In genomic region chr17:50867856-50868438, GRCh38 we compare ENCODE assay signal across 9 cellular contexts. TPM values are rescaled to one million over a fixed set of nuclear protein-coding genes. Genes with fewer than 3 reads are reported as not detected.
A peak's percentile ranks its signal among the peaks of the same experiment; 100 is the strongest.
DNase-seq lines count a peak whose midpoint lies in the region; ATAC-seq, FAIRE-seq and TF ChIP-seq lines count a peak whose summit lies in the region.
"Had no signal": no experiment of that assay in that cellular context is flagged by ENCODE, and none has a peak within 500 bp of the region (broad histone marks: within the 10 kb centered on the region; RNA-seq: fewer than 3 reads in every experiment).

No MANE protein-coding gene starts in this region.

- H3K9ac ChIP-seq in kidney (ENCODE audit: low read length in 2 of 2): peak overlapping the region; percentile 95 to 100

- H3K9me3 ChIP-seq in kidney (ENCODE audit: control insufficient read depth in 1 of 2, low read length in 2 of 2): no peaks in the 10 kb centered on the region

- no peaks in the 10 kb centered on the region for H3K9me3 Mint-ChIP-seq in T-helper 2 cell treated with Interferon-gamma antibody and Interleukin-4, amounts not matched to agents 5 μg/mL and 100 μg/mL, for 36 hours
- H3K9me3 Mint-ChIP-seq in activated naive CD8-positive, alpha-beta T cell treated with anti-CD3 and anti-CD28 coated beads, Interleukin-2, amount 10 ng/mL, durations not matched to agents 7 days and 5 days: no peaks in the 10 kb centered on the region

- H3K27me3 Mint-ChIP-seq in T-helper 2 cell treated with Interferon-gamma antibody and Interleukin-4, amounts not matched to agents 5 μg/mL and 100 μg/mL, for 36 hours (ENCODE audit: low read depth): peaks cover 13% of the 10 kb centered on the region
- peaks cover 15% of the 10 kb centered on the region for H3K27me3 Mint-ChIP-seq in activated naive CD8-positive, alpha-beta T cell treated with anti-CD3 and anti-CD28 coated beads, Interleukin-2, amount 10 ng/mL, durations not matched to agents 7 days and 5 days

- ATAC-seq in activated naive CD8-positive, alpha-beta T cell treated with anti-CD3 and anti-CD28 coated beads, Interleukin-2, amount 10 ng/mL, durations not matched to agents 7 days and 5 days (ENCODE audit: low read depth): no peak
- ATAC-seq in GM18498 (IDR thresholded peaks at IDR 0.05; ENCODE audit: unreplicated experiment) (no peak), HG02884 (IDR thresholded peaks at IDR 0.05; ENCODE audit: unreplicated experiment) (no peak), GM18520 (IDR thresholded peaks at IDR 0.05; ENCODE audit: unreplicated experiment) (no peak)

- intact Hi-C loops in kidney (cut with DNase I): no loop called here

- peak overlapping the region; percentile 94 for H3K4me3 Mint-ChIP-seq in T-helper 2 cell treated with Interferon-gamma antibody and Interleukin-4, amounts not matched to agents 5 μg/mL and 100 μg/mL, for 36 hours
- peak overlapping the region; percentile 95 for H3K4me3 Mint-ChIP-seq in activated naive CD8-positive, alpha-beta T cell treated with anti-CD3 and anti-CD28 coated beads, Interleukin-2, amount 10 ng/mL, durations not matched to agents 7 days and 5 days

- no peak for DNase-seq in T-helper 2 cell treated with Interferon-gamma antibody and Interleukin-4, amounts not matched to agents 5 μg/mL and 100 μg/mL, for 36 hours (ENCODE audit: low spot score)
- DNase-seq in T-helper 2 cell: no peak
- no peak for DNase-seq in activated naive CD8-positive, alpha-beta T cell treated with anti-CD3 and anti-CD28 coated beads, Interleukin-2, amount 10 ng/mL, durations not matched to agents 7 days and 5 days
- DNase-seq in kidney: no peak

- no peak for TF ChIP-seq CTCF in kidney (IDR thresholded peaks at IDR 0.05; ENCODE audit: borderline replicate concordance, extremely low read depth, insufficient read depth)

- H3K4me3 ChIP-seq in kidney (ENCODE audit: low read length in 2 of 2): peak overlapping the region; percentile 75 to 97

- peaks cover 7 to 8% of the 10 kb centered on the region in 2 donors for H3K36me3 ChIP-seq in kidney (ENCODE audit: control insufficient read depth in 1 of 2, insufficient read depth in 2 of 2, low read length in 2 of 2)

- peaks cover 50% of the 10 kb centered on the region for H3K4me1 Mint-ChIP-seq in T-helper 2 cell treated with Interferon-gamma antibody and Interleukin-4, amounts not matched to agents 5 μg/mL and 100 μg/mL, for 36 hours (ENCODE audit: low read depth)
- peaks cover 47% of the 10 kb centered on the region for H3K4me1 Mint-ChIP-seq in activated naive CD8-positive, alpha-beta T cell treated with anti-CD3 and anti-CD28 coated beads, Interleukin-2, amount 10 ng/mL, durations not matched to agents 7 days and 5 days

- H3K27ac Mint-ChIP-seq in T-helper 2 cell treated with Interferon-gamma antibody and Interleukin-4, amounts not matched to agents 5 μg/mL and 100 μg/mL, for 36 hours: peak overlapping the region; percentile 98
- H3K27ac Mint-ChIP-seq in activated naive CD8-positive, alpha-beta T cell treated with anti-CD3 and anti-CD28 coated beads, Interleukin-2, amount 10 ng/mL, durations not matched to agents 7 days and 5 days: peak overlapping the region; percentile 98

- POLR2A ChIA-PET in activated naive CD8-positive, alpha-beta T cell treated with anti-CD3 and anti-CD28 coated beads, Interleukin-2, amount 10 ng/mL, durations not matched to agents 7 days and 5 days (lab: Charles Lee): interaction anchor here (0.9 to 4.8 kb wide), 14 partner anchors 8 to 295 kb away, joined by 3 to 247 read pairs (median 36); no protein-coding TSS in a partner anchor

- peaks cover 5 to 7% of the 10 kb centered on the region in 2 donors for H3K4me1 ChIP-seq in kidney (ENCODE audit: control insufficient read depth in 1 of 2, insufficient read depth in 1 of 2, low read depth in 1 of 2, low read length in 2 of 2)

- peaks cover 10% of the 10 kb centered on the region for H3K36me3 Mint-ChIP-seq in T-helper 2 cell treated with Interferon-gamma antibody and Interleukin-4, amounts not matched to agents 5 μg/mL and 100 μg/mL, for 36 hours (ENCODE audit: low read depth)
- H3K36me3 Mint-ChIP-seq in activated naive CD8-positive, alpha-beta T cell treated with anti-CD3 and anti-CD28 coated beads, Interleukin-2, amount 10 ng/mL, durations not matched to agents 7 days and 5 days: peaks cover 11% of the 10 kb centered on the region

- no peak for FAIRE-seq in kidney (lab: Jason Lieb, UNC)

- H3K27ac ChIP-seq in kidney (ENCODE audit: low read depth in 2 of 2, low read length in 2 of 2): peak overlapping the region; percentile 99 to 100
- H3K27ac ChIP-seq in temporal lobe (ENCODE audit: low read depth, low read length): peak overlapping the region; percentile 99

RNA-seq across cellular contexts. Expression of gene TOB1, which starts 1.8 kb away (rescaled TPM):
- 10 to 100 TPM; 54.9 to 56.6 TPM for total RNA-seq in activated naive CD8-positive, alpha-beta T cell treated with anti-CD3 and anti-CD28 coated beads, Interleukin-2, amount 10 ng/mL, durations not matched to agents 7 days and 5 days
- 141 TPM for total RNA-seq in kidney
- polyA plus RNA-seq in kidney (ENCODE audit: insufficient read depth, low read depth, low replicate concordance): 52.5 TPM
- 12.3 TPM for total RNA-seq in temporal lobe

RNA-seq across cellular contexts. Expression of gene WFIKKN2, which starts 32.6 kb away (rescaled TPM):
- not detected for total RNA-seq in activated naive CD8-positive, alpha-beta T cell treated with anti-CD3 and anti-CD28 coated beads, Interleukin-2, amount 10 ng/mL, durations not matched to agents 7 days and 5 days
- total RNA-seq in kidney (0.09 TPM), temporal lobe (6.6 TPM)
- polyA plus RNA-seq in kidney (ENCODE audit: insufficient read depth, low read depth, low replicate concordance): not detected
- total RNA-seq: RPMI7951 had no signal
